21 cellular contexts compared by ENCODE assay signal in genomic region chr6:112335736-112336135, GRCh38. TPM values are rescaled to one million over a fixed set of nuclear protein-coding genes. Genes with fewer than 3 reads are reported as not detected.
"Had no signal": no experiment of that assay in that cellular context is flagged by ENCODE, and none has a peak within 500 bp of the region (broad histone marks: within the 10 kb centered on the region; RNA-seq: fewer than 3 reads in every experiment).

No MANE protein-coding gene starts in this region.

- H3K4me3 Mint-ChIP-seq: activated CD4-positive, alpha-beta memory T cell treated with anti-CD3 and anti-CD28 coated beads for 36 hours; activated CD4-positive, alpha-beta T cell treated with anti-CD3 and anti-CD28 coated beads for 36 hours; activated CD8-positive, alpha-beta memory T cell treated with anti-CD3 and anti-CD28 coated beads, Interleukin-2, amount 10 ng/mL, durations not matched to agents 7 days and 5 days; activated naive CD4-positive, alpha-beta T cell treated with anti-CD3 and anti-CD28 coated beads, Interleukin-2, amount 10 ng/mL, durations not matched to agents 7 days and 5 days; stimulated activated naive CD8-positive, alpha-beta T cell treated with anti-CD3 and anti-CD28 coated beads, Interleukin-15, amount 100 ng/mL, for 72 hours had no signal

- H3K9me3 ChIP-seq: ascending aorta, heart left ventricle, prostate gland, right lobe of liver, spleen, testis, upper lobe of left lung had no signal

- H3K27ac ChIP-seq: ascending aorta, heart left ventricle, prostate gland, right lobe of liver, spleen, upper lobe of left lung, WERI-Rb-1 had no signal

- H3K4me1 Mint-ChIP-seq: activated CD8-positive, alpha-beta memory T cell treated with anti-CD3 and anti-CD28 coated beads, Interleukin-2, amount 10 ng/mL, durations not matched to agents 7 days and 5 days; activated naive CD4-positive, alpha-beta T cell treated with anti-CD3 and anti-CD28 coated beads, Interleukin-2, amount 10 ng/mL, durations not matched to agents 7 days and 5 days; stimulated activated naive CD8-positive, alpha-beta T cell treated with anti-CD3 and anti-CD28 coated beads, Interleukin-15, amount 100 ng/mL, for 72 hours had no signal

- H3K27ac Mint-ChIP-seq: activated CD4-positive, alpha-beta memory T cell treated with anti-CD3 and anti-CD28 coated beads for 36 hours; activated CD4-positive, alpha-beta T cell treated with anti-CD3 and anti-CD28 coated beads for 36 hours; activated CD8-positive, alpha-beta memory T cell treated with anti-CD3 and anti-CD28 coated beads, Interleukin-2, amount 10 ng/mL, durations not matched to agents 7 days and 5 days; activated naive CD4-positive, alpha-beta T cell treated with anti-CD3 and anti-CD28 coated beads, Interleukin-2, amount 10 ng/mL, durations not matched to agents 7 days and 5 days; stimulated activated naive CD8-positive, alpha-beta T cell treated with anti-CD3 and anti-CD28 coated beads, Interleukin-15, amount 100 ng/mL, for 72 hours had no signal

- H3K36me3 Mint-ChIP-seq: activated CD4-positive, alpha-beta memory T cell treated with anti-CD3 and anti-CD28 coated beads for 36 hours; activated CD8-positive, alpha-beta memory T cell treated with anti-CD3 and anti-CD28 coated beads, Interleukin-2, amount 10 ng/mL, durations not matched to agents 7 days and 5 days; activated naive CD4-positive, alpha-beta T cell treated with anti-CD3 and anti-CD28 coated beads, Interleukin-2, amount 10 ng/mL, durations not matched to agents 7 days and 5 days had no signal

- H3K4me1 ChIP-seq: ascending aorta, prostate gland, right lobe of liver, testis had no signal

- DNase-seq: activated CD4-positive, alpha-beta memory T cell treated with anti-CD3 and anti-CD28 coated beads for 36 hours; activated CD4-positive, alpha-beta T cell treated with anti-CD3 and anti-CD28 coated beads for 36 hours; activated CD8-positive, alpha-beta memory T cell treated with anti-CD3 and anti-CD28 coated beads, Interleukin-2, amount 10 ng/mL, durations not matched to agents 7 days and 5 days; activated naive CD4-positive, alpha-beta T cell treated with anti-CD3 and anti-CD28 coated beads, Interleukin-2, amount 10 ng/mL, durations not matched to agents 7 days and 5 days; activated T-cell treated with anti-CD3 and anti-CD28 coated beads, Interleukin-2, amount 50 U/mL, for 1 hour; heart left ventricle; midbrain; occipital lobe; right lobe of liver; spleen; stimulated activated naive CD8-positive, alpha-beta T cell treated with anti-CD3 and anti-CD28 coated beads, Interleukin-15, amount 100 ng/mL, for 72 hours; T-helper 1 cell; testis; upper lobe of left lung; WERI-Rb-1 had no signal

- H3K9me3 Mint-ChIP-seq: activated CD4-positive, alpha-beta memory T cell treated with anti-CD3 and anti-CD28 coated beads for 36 hours; activated naive CD4-positive, alpha-beta T cell treated with anti-CD3 and anti-CD28 coated beads, Interleukin-2, amount 10 ng/mL, durations not matched to agents 7 days and 5 days; stimulated activated naive CD8-positive, alpha-beta T cell treated with anti-CD3 and anti-CD28 coated beads, Interleukin-15, amount 100 ng/mL, for 72 hours had no signal

- H3K27me3 ChIP-seq: ascending aorta, heart left ventricle, right lobe of liver, testis, upper lobe of left lung had no signal

- H3K4me3 ChIP-seq: ascending aorta, heart left ventricle, prostate gland, right lobe of liver, spleen, testis, upper lobe of left lung had no signal

- H3K36me3 ChIP-seq: ascending aorta, heart left ventricle, prostate gland, right lobe of liver, spleen, upper lobe of left lung, WERI-Rb-1 had no signal

- ATAC-seq: activated CD4-positive, alpha-beta T cell treated with anti-CD3 and anti-CD28 coated beads for 36 hours; activated CD8-positive, alpha-beta memory T cell treated with anti-CD3 and anti-CD28 coated beads, Interleukin-2, amount 10 ng/mL, durations not matched to agents 7 days and 5 days; heart left ventricle; right lobe of liver; stimulated activated naive CD8-positive, alpha-beta T cell treated with anti-CD3 and anti-CD28 coated beads, Interleukin-15, amount 100 ng/mL, for 72 hours had no signal

RNA-seq across cellular contexts. Expression of gene RFPL4B, which starts 11.4 kb away (rescaled TPM):
- total RNA-seq: activated CD4-positive, alpha-beta memory T cell treated with anti-CD3 and anti-CD28 coated beads for 36 hours; activated CD4-positive, alpha-beta T cell treated with anti-CD3 and anti-CD28 coated beads for 36 hours; activated CD8-positive, alpha-beta memory T cell treated with anti-CD3 and anti-CD28 coated beads, Interleukin-2, amount 10 ng/mL, durations not matched to agents 7 days and 5 days; ascending aorta; fibroblast of lung; frontal cortex; lower leg skin; myocyte; occipital lobe; right lobe of liver; spleen had no signal
- polyA plus RNA-seq: fibroblast of lung, heart left ventricle, spleen had no signal
